In the genomic region with DNA sequence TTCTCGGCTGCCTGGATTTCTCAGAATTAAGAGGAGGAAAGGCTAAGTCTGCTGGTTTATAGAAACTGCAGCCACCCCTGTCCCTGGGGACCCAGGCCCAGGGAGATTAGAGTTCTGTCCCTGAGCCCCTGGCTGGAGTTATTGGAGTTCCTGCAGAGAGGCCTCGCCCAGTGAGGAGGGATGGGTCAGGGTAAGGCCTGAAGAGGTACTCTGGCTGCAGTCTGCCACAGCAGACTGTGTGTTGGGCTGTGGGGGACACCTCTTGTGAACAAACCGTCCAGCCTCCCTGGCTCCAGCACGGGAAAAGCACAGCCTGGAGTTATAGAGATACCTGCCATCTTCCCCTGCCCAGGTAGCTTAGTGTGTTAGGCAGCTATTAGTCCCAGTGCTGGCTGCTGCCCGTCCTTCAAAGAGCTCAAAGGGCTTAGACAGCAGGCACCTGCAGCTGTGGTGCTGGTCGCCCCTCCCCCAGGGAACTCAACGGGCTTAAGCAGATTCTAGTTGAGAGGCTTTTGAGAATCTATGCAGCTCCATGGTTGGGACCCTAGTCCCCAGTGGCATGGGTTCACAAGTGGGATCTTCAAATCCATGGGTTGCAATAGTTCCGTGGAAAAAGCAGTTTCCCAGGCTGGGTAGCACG, we compare ENCODE assay signal across 2 cellular contexts.
TF ChIP-seq lines count a peak whose summit lies in the region.

No MANE protein-coding gene starts in this region.

TF ChIP-seq in GM12878, 131 proteins besides CTCF, POLR2A, EP300 and RAD21:
- TF ChIP-seq NR2F1 (conservative IDR thresholded peaks at IDR 0.05) (peak; percentile 9; the same call in 1 of the 2 replicates), ZNF24 (IDR thresholded peaks at IDR 0.05) (0 out of 2 replicates have a peak, but pooled peaks have one; percentile 26), FOS (IDR thresholded peaks at IDR 0.05; ENCODE audit: borderline replicate concordance, extremely low read depth, insufficient read length) (no peak), LARP7 (IDR thresholded peaks at IDR 0.05) (0 out of 2 replicates have a peak, but pooled peaks have one; percentile 63), RCOR1 (conservative IDR thresholded peaks at IDR 0.05; ENCODE audit: low read depth, low read length) (0 out of 2 replicates have a peak, but pooled peaks have one; percentile 8), NRF1 (conservative IDR thresholded peaks at IDR 0.05; ENCODE audit: low read depth, low read length) (no peak), DPF2 (IDR thresholded peaks at IDR 0.05) (0 out of 2 replicates have a peak, but pooled peaks have one; percentile 35), CEBPB (IDR thresholded peaks at IDR 0.05; ENCODE audit: borderline replicate concordance in 1 of 2, low read depth in 2 of 2, low read length in 2 of 2) (no peak), NFYA (IDR thresholded peaks at IDR 0.05; ENCODE audit: borderline replicate concordance, low read depth, low read length) (no peak), TCF12 (IDR thresholded peaks at IDR 0.05; ENCODE audit: low read depth, low read length) (0 out of 2 replicates have a peak, but pooled peaks have one; percentile 29), SREBF1 (IDR thresholded peaks at IDR 0.05; ENCODE audit: low read length) (no peak), KAT2A (conservative IDR thresholded peaks at IDR 0.05; ENCODE audit: control insufficient read depth, low read depth, low read length) (no peak), HDGF (IDR thresholded peaks at IDR 0.05) (no peak), MEF2B (IDR thresholded peaks at IDR 0.05; ENCODE audit: partially characterized antibody, poor library complexity, severe bottlenecking) (peak; percentile 89), STAT1 (conservative IDR thresholded peaks at IDR 0.05) (no peak), ESRRA (IDR thresholded peaks at IDR 0.05; ENCODE audit: low read length) (no peak), POU2F2 (IDR thresholded peaks at IDR 0.05; ENCODE audit: borderline replicate concordance, low read depth, low read length) (no peak)
- TF ChIP-seq, protein P1, sequence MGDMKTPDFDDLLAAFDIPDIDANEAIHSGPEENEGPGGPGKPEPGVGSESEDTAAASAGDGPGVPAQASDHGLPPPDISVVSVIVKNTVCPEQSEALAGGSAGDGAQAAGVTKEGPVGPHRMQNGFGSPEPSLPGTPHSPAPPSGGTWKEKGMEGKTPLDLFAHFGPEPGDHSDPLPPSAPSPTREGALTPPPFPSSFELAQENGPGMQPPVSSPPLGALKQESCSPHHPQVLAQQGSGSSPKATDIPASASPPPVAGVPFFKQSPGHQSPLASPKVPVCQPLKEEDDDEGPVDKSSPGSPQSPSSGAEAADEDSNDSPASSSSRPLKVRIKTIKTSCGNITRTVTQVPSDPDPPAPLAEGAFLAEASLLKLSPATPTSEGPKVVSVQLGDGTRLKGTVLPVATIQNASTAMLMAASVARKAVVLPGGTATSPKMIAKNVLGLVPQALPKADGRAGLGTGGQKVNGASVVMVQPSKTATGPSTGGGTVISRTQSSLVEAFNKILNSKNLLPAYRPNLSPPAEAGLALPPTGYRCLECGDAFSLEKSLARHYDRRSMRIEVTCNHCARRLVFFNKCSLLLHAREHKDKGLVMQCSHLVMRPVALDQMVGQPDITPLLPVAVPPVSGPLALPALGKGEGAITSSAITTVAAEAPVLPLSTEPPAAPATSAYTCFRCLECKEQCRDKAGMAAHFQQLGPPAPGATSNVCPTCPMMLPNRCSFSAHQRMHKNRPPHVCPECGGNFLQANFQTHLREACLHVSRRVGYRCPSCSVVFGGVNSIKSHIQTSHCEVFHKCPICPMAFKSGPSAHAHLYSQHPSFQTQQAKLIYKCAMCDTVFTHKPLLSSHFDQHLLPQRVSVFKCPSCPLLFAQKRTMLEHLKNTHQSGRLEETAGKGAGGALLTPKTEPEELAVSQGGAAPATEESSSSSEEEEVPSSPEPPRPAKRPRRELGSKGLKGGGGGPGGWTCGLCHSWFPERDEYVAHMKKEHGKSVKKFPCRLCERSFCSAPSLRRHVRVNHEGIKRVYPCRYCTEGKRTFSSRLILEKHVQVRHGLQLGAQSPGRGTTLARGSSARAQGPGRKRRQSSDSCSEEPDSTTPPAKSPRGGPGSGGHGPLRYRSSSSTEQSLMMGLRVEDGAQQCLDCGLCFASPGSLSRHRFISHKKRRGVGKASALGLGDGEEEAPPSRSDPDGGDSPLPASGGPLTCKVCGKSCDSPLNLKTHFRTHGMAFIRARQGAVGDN (IDR thresholded peaks at IDR 0.05): peak; percentile 23; the same call in 1 of the 2 replicates
- TF ChIP-seq, protein P2, sequence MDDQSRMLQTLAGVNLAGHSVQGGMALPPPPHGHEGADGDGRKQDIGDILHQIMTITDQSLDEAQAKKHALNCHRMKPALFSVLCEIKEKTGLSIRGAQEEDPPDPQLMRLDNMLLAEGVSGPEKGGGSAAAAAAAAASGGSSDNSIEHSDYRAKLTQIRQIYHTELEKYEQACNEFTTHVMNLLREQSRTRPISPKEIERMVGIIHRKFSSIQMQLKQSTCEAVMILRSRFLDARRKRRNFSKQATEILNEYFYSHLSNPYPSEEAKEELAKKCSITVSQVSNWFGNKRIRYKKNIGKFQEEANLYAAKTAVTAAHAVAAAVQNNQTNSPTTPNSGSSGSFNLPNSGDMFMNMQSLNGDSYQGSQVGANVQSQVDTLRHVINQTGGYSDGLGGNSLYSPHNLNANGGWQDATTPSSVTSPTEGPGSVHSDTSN (IDR thresholded peaks at IDR 0.05; ENCODE audit: insufficient replicate concordance, low read depth, low read length): no peak
TF ChIP-seq in GM12878: peak in this region for 8.

TF ChIP-seq in SK-N-SH, 30 proteins besides CTCF, POLR2A, EP300 and RAD21:
- TF ChIP-seq TAF1 (IDR thresholded peaks at IDR 0.05; ENCODE audit: borderline replicate concordance, low read depth, low read length) (no peak), GABPA (IDR thresholded peaks at IDR 0.05; ENCODE audit: low read depth) (no peak), TCF12 (IDR thresholded peaks at IDR 0.05) (no peak)
